21 cellular contexts compared by ENCODE assay signal in genomic region chr10:14415676-14416307, GRCh38.
"Had no signal": no experiment of that assay in that cellular context is flagged by ENCODE, and none has a peak within 500 bp of the region (broad histone marks: within the 10 kb centered on the region; RNA-seq: fewer than 3 reads in every experiment).

No MANE protein-coding gene starts in this region.

- H3K27ac Mint-ChIP-seq: activated CD4-positive, alpha-beta memory T cell treated with anti-CD3 and anti-CD28 coated beads for 36 hours; activated CD4-positive, alpha-beta T cell treated with anti-CD3 and anti-CD28 coated beads for 36 hours; activated CD8-positive, alpha-beta memory T cell treated with anti-CD3 and anti-CD28 coated beads, Interleukin-2, amount 10 ng/mL, durations not matched to agents 7 days and 5 days; activated T-helper 2 cell treated with anti-CD3 and anti-CD28 coated beads, Interferon-gamma antibody, Interleukin-2, Interleukin-4, amounts not matched to agents 10 μg/mL and 5 μg/mL and 100 μg/mL, durations not matched to agents 14 hours and 24 hours and 36 hours; dendritic cell treated with granulocyte-macrophage colony-stimulating factor and Interleukin-4, amounts not matched to agents 40 ng/mL and 50 ng/mL, for 4 days; naive thymus-derived CD8-positive, alpha-beta T cell; T-helper 17 cell had no signal

- H3K27ac ChIP-seq: adrenal gland, gastrocnemius medialis, heart left ventricle, right atrium auricular region, transverse colon had no signal

- H3K27me3 ChIP-seq: adrenal gland, gastrocnemius medialis, right atrium auricular region had no signal

- H3K4me3 Mint-ChIP-seq: activated CD4-positive, alpha-beta memory T cell treated with anti-CD3 and anti-CD28 coated beads for 36 hours; activated CD4-positive, alpha-beta T cell treated with anti-CD3 and anti-CD28 coated beads for 36 hours; activated CD8-positive, alpha-beta memory T cell treated with anti-CD3 and anti-CD28 coated beads, Interleukin-2, amount 10 ng/mL, durations not matched to agents 7 days and 5 days; dendritic cell treated with granulocyte-macrophage colony-stimulating factor and Interleukin-4, amounts not matched to agents 40 ng/mL and 50 ng/mL, for 4 days; naive thymus-derived CD8-positive, alpha-beta T cell; T-helper 17 cell had no signal

- H3K9me3 Mint-ChIP-seq: activated CD4-positive, alpha-beta memory T cell treated with anti-CD3 and anti-CD28 coated beads for 36 hours; dendritic cell treated with granulocyte-macrophage colony-stimulating factor and Interleukin-4, amounts not matched to agents 40 ng/mL and 50 ng/mL, for 4 days had no signal

- H3K4me1 ChIP-seq: gastrocnemius medialis, heart left ventricle, right atrium auricular region, transverse colon had no signal

- H3K36me3 Mint-ChIP-seq: activated CD4-positive, alpha-beta memory T cell treated with anti-CD3 and anti-CD28 coated beads for 36 hours; activated CD8-positive, alpha-beta memory T cell treated with anti-CD3 and anti-CD28 coated beads, Interleukin-2, amount 10 ng/mL, durations not matched to agents 7 days and 5 days; naive thymus-derived CD8-positive, alpha-beta T cell had no signal

- ATAC-seq: activated CD4-positive, alpha-beta T cell treated with anti-CD3 and anti-CD28 coated beads for 36 hours; activated CD8-positive, alpha-beta memory T cell treated with anti-CD3 and anti-CD28 coated beads, Interleukin-2, amount 10 ng/mL, durations not matched to agents 7 days and 5 days; gastrocnemius medialis; heart left ventricle; left lobe of liver; mucosa of descending colon; naive thymus-derived CD8-positive, alpha-beta T cell; T-helper 17 cell had no signal

- H3K4me3 ChIP-seq: adrenal gland, gastrocnemius medialis, heart left ventricle, mucosa of descending colon, right atrium auricular region, transverse colon had no signal

- H3K9me3 ChIP-seq: adrenal gland, gastrocnemius medialis, heart left ventricle, mucosa of descending colon, right atrium auricular region, transverse colon had no signal

- DNase-seq: activated CD4-positive, alpha-beta memory T cell treated with anti-CD3 and anti-CD28 coated beads for 36 hours; activated CD4-positive, alpha-beta T cell treated with anti-CD3 and anti-CD28 coated beads for 36 hours; activated CD8-positive, alpha-beta memory T cell treated with anti-CD3 and anti-CD28 coated beads, Interleukin-2, amount 10 ng/mL, durations not matched to agents 7 days and 5 days; activated naive CD4-positive, alpha-beta T cell treated with anti-CD3 and anti-CD28 coated beads, Interleukin-2, amount 50 U/mL, for 16 hours; activated T-cell treated with anti-CD3 and anti-CD28 coated beads, Interleukin-2, amount 50 U/mL, for 1 hour; adrenal gland; cerebellar nuclear complex; effector memory CD4-positive, alpha-beta T cell; gastrocnemius medialis; heart left ventricle; mucosa of descending colon; naive thymus-derived CD8-positive, alpha-beta T cell; stimulated activated CD4-positive, alpha-beta T cell treated with anti-CD3 and anti-CD28 coated beads, Interleukin-15, amount 100 ng/mL, for 24 hours; stimulated activated CD4-positive, alpha-beta T cell treated with anti-CD3 and anti-CD28 coated beads, Interleukin-4, amount 100 ng/mL, for 1 hour; stimulated activated naive CD4-positive, alpha-beta T cell; T-helper 17 cell; transverse colon had no signal

- H3K36me3 ChIP-seq: adrenal gland, gastrocnemius medialis, heart left ventricle, right atrium auricular region, transverse colon had no signal
